25 cellular contexts compared by ENCODE assay signal in genomic region chr20:55264825-55265224, GRCh38.
"Had no signal": no experiment of that assay in that cellular context is flagged by ENCODE, and none has a peak within 500 bp of the region (broad histone marks: within the 10 kb centered on the region; RNA-seq: fewer than 3 reads in every experiment).

No MANE protein-coding gene starts in this region.

- DNase-seq: activated CD4-positive, alpha-beta memory T cell treated with anti-CD3 and anti-CD28 coated beads for 36 hours; activated CD4-positive, alpha-beta T cell treated with anti-CD3 and anti-CD28 coated beads, Interleukin-2, amount 10 ng/mL, durations not matched to agents 7 days and 5 days; activated CD4-positive, CD25-positive, alpha-beta regulatory T cell; activated CD8-positive, alpha-beta memory T cell treated with anti-CD3 and anti-CD28 coated beads for 24 hours; activated T-cell treated with anti-CD3 and anti-CD28 coated beads, Interleukin-2, amount 50 U/mL, for 48 hours; aorta; caudate nucleus; MG63; MV-4-11; NCI-H1092 treated with DMSO at 0.1 percent for 48 hours; NCI-H1436 treated with DMSO at 0.1 percent for 48 hours; NCI-H1930; NCI-H345; NCI-H510A treated with DMSO at 0.1 percent for 48 hours; NCI-H774; NK-92 treated with Interleukin-12 subunit alpha and Interleukin-12 subunit beta, amount 100 ng/mL, for 24 hours; OCI-M1; Right ventricle myocardium superior; SJCRH30; SK-N-SH; T-helper 1 cell had no signal

- H3K36me3 ChIP-seq: breast epithelium, MG63, SJCRH30 had no signal

- H3K9ac ChIP-seq: SK-N-SH had no signal

- H3K27ac ChIP-seq: breast epithelium, RWPE1, SJCRH30, VCaP had no signal

- H3K4me2 ChIP-seq: SK-N-SH had no signal

- H3K27me3 ChIP-seq: breast epithelium, MG63 had no signal

- H3K9me3 ChIP-seq: breast epithelium, MG63, SJCRH30, SK-N-SH had no signal

- H3K4me1 ChIP-seq: breast epithelium, SJCRH30 had no signal

- H3K4me3 ChIP-seq: breast epithelium, MG63, SJCRH30 had no signal

- ATAC-seq: Panc1 had no signal
